35 cellular contexts compared by ENCODE assay signal in genomic region chr7:64729089-64729848, GRCh38.
"Had no signal": no experiment of that assay in that cellular context is flagged by ENCODE, and none has a peak within 500 bp of the region (broad histone marks: within the 10 kb centered on the region; RNA-seq: fewer than 3 reads in every experiment).

No MANE protein-coding gene starts in this region.

- H3K36me3 ChIP-seq: adrenal gland, esophagus squamous epithelium, gastroesophageal sphincter, heart right ventricle, WERI-Rb-1 had no signal

- ATAC-seq: activated CD4-positive, CD25-positive, alpha-beta regulatory T cell treated with anti-CD3 and anti-CD28 coated beads, Interleukin-2, amount 50 U/mL, for 24 hours; activated CD8-positive, alpha-beta T cell treated with anti-CD3 and anti-CD28 coated beads for 36 hours; activated naive CD8-positive, alpha-beta T cell treated with anti-CD3 and anti-CD28 coated beads, Interleukin-2, amount 50 U/mL, for 24 hours; effector memory CD8-positive, alpha-beta T cell; gastroesophageal sphincter; T-helper 17 cell had no signal

- H3K27ac Mint-ChIP-seq: activated B cell treated with CpG ODN at 0.5 μM for 24 hours; activated CD8-positive, alpha-beta T cell treated with anti-CD3 and anti-CD28 coated beads for 36 hours; activated naive CD4-positive, alpha-beta T cell treated with anti-CD3 and anti-CD28 coated beads for 36 hours; activated naive CD4-positive, alpha-beta T cell treated with anti-CD3 and anti-CD28 coated beads, Interleukin-2, amount 50 U/mL, for 24 hours; activated naive CD8-positive, alpha-beta T cell treated with anti-CD3 and anti-CD28 coated beads for 36 hours; activated naive CD8-positive, alpha-beta T cell treated with anti-CD3 and anti-CD28 coated beads, Interleukin-2, amount 50 U/mL, for 24 hours; activated T-helper 1 cell treated with anti-CD3 and anti-CD28 coated beads, Interleukin-12 subunit alpha, Interleukin-12 subunit beta, Interleukin-2, Interleukin-4 antibody, amounts not matched to agents 30 ng/mL and 10 ng/mL and 1 ng/mL, durations not matched to agents 14 hours and 24 hours and 36 hours; activated T-helper 2 cell treated with anti-CD3 and anti-CD28 coated beads, Interferon-gamma antibody, Interleukin-2, Interleukin-4, amounts not matched to agents 10 μg/mL and 5 μg/mL and 100 μg/mL, durations not matched to agents 14 hours and 24 hours and 36 hours; brain; effector memory CD8-positive, alpha-beta T cell; T-helper 17 cell; T-helper 2 cell treated with Interferon-gamma antibody and Interleukin-4, amounts not matched to agents 5 μg/mL and 100 μg/mL, for 36 hours had no signal

- H3K4me1 Mint-ChIP-seq: activated B cell treated with CpG ODN at 0.5 μM for 24 hours; activated naive CD4-positive, alpha-beta T cell treated with anti-CD3 and anti-CD28 coated beads, Interleukin-2, amount 50 U/mL, for 24 hours; activated naive CD8-positive, alpha-beta T cell treated with anti-CD3 and anti-CD28 coated beads for 36 hours; activated naive CD8-positive, alpha-beta T cell treated with anti-CD3 and anti-CD28 coated beads, Interleukin-2, amount 50 U/mL, for 24 hours; brain; T-helper 17 cell had no signal

- DNase-seq: activated B cell treated with CpG ODN at 0.5 μM for 24 hours; activated CD4-positive, alpha-beta T cell treated with anti-CD3 and anti-CD28 coated beads for 48 hours; activated CD4-positive, alpha-beta T cell treated with anti-CD3 and anti-CD28 coated beads, Interleukin-2, amount 50 U/mL, for 1 hour; activated CD4-positive, alpha-beta T cell treated with anti-CD3 and anti-CD28 coated beads, Interleukin-2, amount 50 U/mL, for 48 hours; activated CD8-positive, alpha-beta memory T cell treated with anti-CD3 and anti-CD28 coated beads for 24 hours; activated CD8-positive, alpha-beta T cell treated with anti-CD3 and anti-CD28 coated beads for 36 hours; activated effector memory CD4-positive, alpha-beta T cell treated with anti-CD3 and anti-CD28 coated beads, Interleukin-2, amount 50 U/mL, for 16 hours; activated naive CD4-positive, alpha-beta T cell treated with anti-CD3 and anti-CD28 coated beads for 36 hours; activated naive CD8-positive, alpha-beta T cell treated with anti-CD3 and anti-CD28 coated beads for 36 hours; activated naive CD8-positive, alpha-beta T cell treated with anti-CD3 and anti-CD28 coated beads, Interleukin-2, amount 50 U/mL, for 24 hours; activated T-cell treated with anti-CD3 and anti-CD28 coated beads, Interleukin-2, amount 50 U/mL, for 48 hours; adrenal gland; amygdala; aorta; caudate nucleus; cortex of kidney; dermis blood vessel endothelial cell; effector CD4-positive, alpha-beta T cell; effector memory CD8-positive, alpha-beta T cell; erythroblast; esophagus squamous epithelium; foreskin melanocyte; heart right ventricle; T-helper 17 cell; T1000; WERI-Rb-1 had no signal

- H2AFZ ChIP-seq: hepatocyte had no signal

- H3K27ac ChIP-seq: adrenal gland, esophagus squamous epithelium, gastroesophageal sphincter, heart right ventricle, hepatocyte, WERI-Rb-1 had no signal

- H3K4me1 ChIP-seq: adrenal gland, esophagus squamous epithelium, gastroesophageal sphincter, heart right ventricle had no signal

- H3K9me3 ChIP-seq: adrenal gland had no signal

- H3K36me3 Mint-ChIP-seq: brain had no signal

- H3K27me3 Mint-ChIP-seq: activated naive CD8-positive, alpha-beta T cell treated with anti-CD3 and anti-CD28 coated beads for 36 hours; activated naive CD8-positive, alpha-beta T cell treated with anti-CD3 and anti-CD28 coated beads, Interleukin-2, amount 50 U/mL, for 24 hours; brain; T-helper 17 cell had no signal

- FAIRE-seq: colon had no signal

- H3K27me3 ChIP-seq: adrenal gland, esophagus squamous epithelium, gastroesophageal sphincter, heart right ventricle, hepatocyte had no signal

- H3K4me3 Mint-ChIP-seq: activated B cell treated with CpG ODN at 0.5 μM for 24 hours; activated CD8-positive, alpha-beta T cell treated with anti-CD3 and anti-CD28 coated beads for 36 hours; activated naive CD4-positive, alpha-beta T cell treated with anti-CD3 and anti-CD28 coated beads for 36 hours; activated naive CD4-positive, alpha-beta T cell treated with anti-CD3 and anti-CD28 coated beads, Interleukin-2, amount 50 U/mL, for 24 hours; activated naive CD8-positive, alpha-beta T cell treated with anti-CD3 and anti-CD28 coated beads for 36 hours; activated naive CD8-positive, alpha-beta T cell treated with anti-CD3 and anti-CD28 coated beads, Interleukin-2, amount 50 U/mL, for 24 hours; activated T-helper 1 cell treated with anti-CD3 and anti-CD28 coated beads, Interleukin-12 subunit alpha, Interleukin-12 subunit beta, Interleukin-2, Interleukin-4 antibody, amounts not matched to agents 30 ng/mL and 10 ng/mL and 1 ng/mL, durations not matched to agents 14 hours and 24 hours and 36 hours; brain; effector memory CD8-positive, alpha-beta T cell; T-helper 17 cell; T-helper 2 cell treated with Interferon-gamma antibody and Interleukin-4, amounts not matched to agents 5 μg/mL and 100 μg/mL, for 36 hours had no signal

- H3K4me2 ChIP-seq: hepatocyte had no signal

- H3K4me3 ChIP-seq: adrenal gland, esophagus squamous epithelium, gastroesophageal sphincter, heart right ventricle, hepatocyte had no signal

- H3K79me2 ChIP-seq: hepatocyte had no signal
